33 cellular contexts compared by ENCODE assay signal in genomic region chr10:82815680-82816079, GRCh38.
"Had no signal": no experiment of that assay in that cellular context is flagged by ENCODE, and none has a peak within 500 bp of the region (broad histone marks: within the 10 kb centered on the region; RNA-seq: fewer than 3 reads in every experiment).

No MANE protein-coding gene starts in this region.

- H3K4me3 ChIP-seq: body of pancreas, cardiac muscle cell, colonic mucosa, esophagus squamous epithelium, heart right ventricle, lung, neural progenitor cell, skin epidermis, thyroid gland, upper lobe of left lung had no signal

- H3K9me3 ChIP-seq: body of pancreas, colonic mucosa, esophagus squamous epithelium, heart right ventricle, thyroid gland, upper lobe of left lung had no signal

- H3K4me1 ChIP-seq: colonic mucosa, esophagus squamous epithelium, heart right ventricle, thyroid gland, upper lobe of left lung had no signal

- DNase-seq: activated CD4-positive, alpha-beta T cell treated with anti-CD3 and anti-CD28 coated beads for 4 hours; activated CD4-positive, alpha-beta T cell treated with anti-CD3 and anti-CD28 coated beads, Interleukin-2, amount 50 U/mL, for 4 hours; activated naive CD4-positive, alpha-beta T cell; activated T-cell treated with anti-CD3 and anti-CD28 coated beads for 4 hours; activated T-cell treated with anti-CD3 and anti-CD28 coated beads, Interleukin-2, amount 50 U/mL, for 72 hours; aorta; body of pancreas; cerebellar nuclear complex; colonic mucosa; effector CD8-positive, alpha-beta T cell; esophagus squamous epithelium; foreskin melanocyte; heart right ventricle; kidney glomerular epithelial cell; mesendoderm; natural killer cell; stimulated activated CD4-positive, alpha-beta T cell treated with anti-CD3 and anti-CD28 coated beads, Interleukin-12 subunit alpha, Interleukin-12 subunit beta, amount 100 ng/mL, for 4 hours; stimulated activated CD4-positive, alpha-beta T cell treated with anti-CD3 and anti-CD28 coated beads, Interleukin-4, amount 100 ng/mL, for 24 hours; stimulated activated naive CD8-positive, alpha-beta T cell treated with anti-CD3 and anti-CD28 coated beads, Interleukin-15, amount 100 ng/mL, for 72 hours; substantia nigra; T-helper 9 cell; thyroid gland had no signal

- H3K27me3 Mint-ChIP-seq: activated naive CD8-positive, alpha-beta T cell; stimulated activated memory B cell treated with anti-CD40 and anti-IgM and Interleukin-4, amounts not matched to agents 10 μg/mL and 1 μg/mL and 100 μg/mL, for 72 hours; stimulated activated naive CD8-positive, alpha-beta T cell treated with anti-CD3 and anti-CD28 coated beads, Interleukin-15, amount 100 ng/mL, for 72 hours had no signal

- H3K27ac Mint-ChIP-seq: activated naive CD8-positive, alpha-beta T cell; activated T-cell treated with anti-CD3 and anti-CD28 coated beads, Interleukin-2, amount 50 U/mL, for 72 hours; natural killer cell; neural progenitor cell; stimulated activated memory B cell treated with anti-CD40 and anti-IgM and Interleukin-4, amounts not matched to agents 10 μg/mL and 1 μg/mL and 100 μg/mL, for 72 hours had no signal

- ATAC-seq: activated T-cell treated with anti-CD3 and anti-CD28 coated beads, Interleukin-2, amount 50 U/mL, for 72 hours; body of pancreas; heart right ventricle; left lobe of liver; natural killer cell; sciatic nerve; stimulated activated naive CD8-positive, alpha-beta T cell treated with anti-CD3 and anti-CD28 coated beads, Interleukin-15, amount 100 ng/mL, for 72 hours had no signal

- H3K36me3 Mint-ChIP-seq: activated naive CD8-positive, alpha-beta T cell; natural killer cell; neural progenitor cell; stimulated activated memory B cell treated with anti-CD40 and anti-IgM and Interleukin-4, amounts not matched to agents 10 μg/mL and 1 μg/mL and 100 μg/mL, for 72 hours had no signal

- H2AFZ ChIP-seq: neural progenitor cell had no signal

- H3K4me3 Mint-ChIP-seq: activated naive CD8-positive, alpha-beta T cell; activated T-cell treated with anti-CD3 and anti-CD28 coated beads, Interleukin-2, amount 50 U/mL, for 72 hours; natural killer cell; neural progenitor cell; stimulated activated memory B cell treated with anti-CD40 and anti-IgM and Interleukin-4, amounts not matched to agents 10 μg/mL and 1 μg/mL and 100 μg/mL, for 72 hours; stimulated activated naive CD8-positive, alpha-beta T cell treated with anti-CD3 and anti-CD28 coated beads, Interleukin-15, amount 100 ng/mL, for 72 hours had no signal

- H3K27me3 ChIP-seq: body of pancreas, cardiac muscle cell, colonic mucosa, esophagus squamous epithelium, heart right ventricle, neural progenitor cell, thyroid gland, upper lobe of left lung had no signal

- H3K27ac ChIP-seq: body of pancreas, cardiac muscle cell, colonic mucosa, epithelial cell of prostate, esophagus squamous epithelium, heart right ventricle, neural progenitor cell, skin epidermis, thyroid gland, upper lobe of left lung, VCaP had no signal

- H3K36me3 ChIP-seq: cardiac muscle cell, colonic mucosa, esophagus squamous epithelium, heart right ventricle, neural progenitor cell, thyroid gland, upper lobe of left lung had no signal

- H3K4me1 Mint-ChIP-seq: natural killer cell; stimulated activated memory B cell treated with anti-CD40 and anti-IgM and Interleukin-4, amounts not matched to agents 10 μg/mL and 1 μg/mL and 100 μg/mL, for 72 hours; stimulated activated naive CD8-positive, alpha-beta T cell treated with anti-CD3 and anti-CD28 coated beads, Interleukin-15, amount 100 ng/mL, for 72 hours had no signal

- H3K4me2 ChIP-seq: neural progenitor cell had no signal
